In genomic region chr19:38395381-38396127, GRCh38 we compare ENCODE assay signal across 10 cellular contexts. TPM values are rescaled to one million over a fixed set of nuclear protein-coding genes. Genes with fewer than 3 reads are reported as not detected.
A peak's percentile ranks its signal among the peaks of the same experiment; 100 is the strongest.
DNase-seq lines count a peak whose midpoint lies in the region; ATAC-seq and TF ChIP-seq lines count a peak whose summit lies in the region.
"Had no signal": no experiment of that assay in that cellular context is flagged by ENCODE, and none has a peak within 500 bp of the region (broad histone marks: within the 10 kb centered on the region; RNA-seq: fewer than 3 reads in every experiment).

No MANE protein-coding gene starts in this region.

- H3K27me3 Mint-ChIP-seq in activated CD4-positive, alpha-beta T cell treated with anti-CD3 and anti-CD28 coated beads, Interleukin-2, amount 10 ng/mL, durations not matched to agents 7 days and 5 days, result peaks cover 23% of the 10 kb centered on the region

- CTCF ChIA-PET in activated CD4-positive, alpha-beta T cell treated with anti-CD3 and anti-CD28 coated beads, Interleukin-2, amount 10 ng/mL, durations not matched to agents 7 days and 5 days (lab: Charles Lee), result interaction anchor here (0.9 to 1.4 kb wide), 3 partner anchors 11 to 536 kb away, joined by 3 read pairs; partner anchors contain the start of genes MRPS12 and SARS2

- intact Hi-C loops in colonic mucosa (cut with DNase I), result no loop called here

- ATAC-seq in HG03025 (IDR thresholded peaks at IDR 0.05; ENCODE audit: low FRiP score, unreplicated experiment), result no peak

- H3K4me1 ChIP-seq in ES-I3 (ENCODE audit: insufficient read depth, low read length), result peaks cover 23% of the 10 kb centered on the region
- H3K4me1 ChIP-seq in colonic mucosa, result no peaks in the 10 kb centered on the region

- H3K9ac ChIP-seq in ES-I3 (ENCODE audit: low read depth, low read length) (peak overlapping the region; percentile 61), colonic mucosa (ENCODE audit: low read depth in 2 of 2, low read length in 2 of 2) (peak overlapping the region in 1 of 2 donors; percentile 24)

- H3K9me3 ChIP-seq in ES-I3 (ENCODE audit: control insufficient read depth, insufficient read depth, low read length) (no peaks in the 10 kb centered on the region), colonic mucosa (no peaks in the 10 kb centered on the region)

- H3K4me3 Mint-ChIP-seq in activated CD4-positive, alpha-beta T cell treated with anti-CD3 and anti-CD28 coated beads, Interleukin-2, amount 10 ng/mL, durations not matched to agents 7 days and 5 days, result peak overlapping the region; percentile 69

- no peak for TF ChIP-seq CTCF in colonic mucosa (IDR thresholded peaks at IDR 0.05)

- H3K4me3 ChIP-seq in colonic mucosa, result peak overlapping the region; percentile 12

- peaks cover 19% of the 10 kb centered on the region for H3K4me1 Mint-ChIP-seq in activated CD4-positive, alpha-beta T cell treated with anti-CD3 and anti-CD28 coated beads, Interleukin-2, amount 10 ng/mL, durations not matched to agents 7 days and 5 days

- H3K27ac Mint-ChIP-seq in activated CD4-positive, alpha-beta T cell treated with anti-CD3 and anti-CD28 coated beads, Interleukin-2, amount 10 ng/mL, durations not matched to agents 7 days and 5 days, result peak overlapping the region; percentile 83
- H3K27ac Mint-ChIP-seq: dendritic cell treated with granulocyte-macrophage colony-stimulating factor and Interleukin-4, amounts not matched to agents 40 ng/mL and 50 ng/mL, for 4 days had no signal

- H3K36me3 ChIP-seq in ES-I3 (ENCODE audit: insufficient read depth, low read length) (peaks cover 3% of the 10 kb centered on the region), colonic mucosa (no peaks in the 10 kb centered on the region)

- H3K9me3 Mint-ChIP-seq in activated CD4-positive, alpha-beta T cell treated with anti-CD3 and anti-CD28 coated beads, Interleukin-2, amount 10 ng/mL, durations not matched to agents 7 days and 5 days, result no peaks in the 10 kb centered on the region
- H3K9me3 Mint-ChIP-seq: dendritic cell treated with granulocyte-macrophage colony-stimulating factor and Interleukin-4, amounts not matched to agents 40 ng/mL and 50 ng/mL, for 4 days had no signal

- peak; percentile 48 for DNase-seq in activated CD4-positive, alpha-beta T cell treated with anti-CD3 and anti-CD28 coated beads, Interleukin-2, amount 10 ng/mL, durations not matched to agents 7 days and 5 days
- DNase-seq in colonic mucosa, result no peak
- DNase-seq in stimulated activated CD4-positive, alpha-beta T cell treated with anti-CD3 and anti-CD28 coated beads, Interleukin-1b, Interleukin-23, amount 100 ng/mL, for 4 hours (ENCODE audit: low read depth in 2 of 2), result peak; percentile 27 to 46
- no peak for DNase-seq in NCI-H1105 treated with DMSO at 0.1 percent for 48 hours (lab: John Stamatoyannopoulos, UW)
- no peak for DNase-seq in NCI-H510A (lab: John Stamatoyannopoulos, UW)
- DNase-seq in superior temporal gyrus (ENCODE audit: extremely low spot score), result no peak

- H3K36me3 Mint-ChIP-seq in activated CD4-positive, alpha-beta T cell treated with anti-CD3 and anti-CD28 coated beads, Interleukin-2, amount 10 ng/mL, durations not matched to agents 7 days and 5 days (ENCODE audit: low read depth), result no peaks in the 10 kb centered on the region

- POLR2A ChIA-PET in activated CD4-positive, alpha-beta T cell treated with anti-CD3 and anti-CD28 coated beads, Interleukin-2, amount 10 ng/mL, durations not matched to agents 7 days and 5 days (lab: Charles Lee), result interaction anchor here (0.6 to 1.2 kb wide), 2 partner anchors 21 to 456 kb away, joined by 3 to 4 read pairs; partner anchors contain the start of gene PSMD8

- no peak overlapping the region for H3K27ac ChIP-seq in colonic mucosa

- peaks cover 19% of the 10 kb centered on the region for H3K27me3 ChIP-seq in colonic mucosa

RNA-seq across cellular contexts. Expression of gene SPRED3, which starts 7.1 kb away (rescaled TPM):
- total RNA-seq in activated CD4-positive, alpha-beta T cell treated with anti-CD3 and anti-CD28 coated beads, Interleukin-2, amount 10 ng/mL, durations not matched to agents 7 days and 5 days, result 1 to 10 TPM; 1.2 to 1.8 TPM
- under 1 TPM; 0.61 to 0.99 TPM for total RNA-seq in colonic mucosa

RNA-seq across cellular contexts. Expression of gene FAM98C, which starts 7.3 kb away (rescaled TPM):
- total RNA-seq in activated CD4-positive, alpha-beta T cell treated with anti-CD3 and anti-CD28 coated beads, Interleukin-2, amount 10 ng/mL, durations not matched to agents 7 days and 5 days, result 10 to 100 TPM; 27.5 to 37.2 TPM
- 10 to 100 TPM; 31.4 to 35.4 TPM for total RNA-seq in colonic mucosa

RNA-seq across cellular contexts. Expression of gene GGN, which starts 7.7 kb away (rescaled TPM):
- total RNA-seq in activated CD4-positive, alpha-beta T cell treated with anti-CD3 and anti-CD28 coated beads, Interleukin-2, amount 10 ng/mL, durations not matched to agents 7 days and 5 days, result not detected
- under 1 TPM; 0.37 to 0.45 TPM for total RNA-seq in colonic mucosa

RNA-seq across cellular contexts. Expression of gene PSMD8, which starts 21.2 kb away (rescaled TPM):
- 100 to 1,000 TPM; 178 to 186 TPM for total RNA-seq in activated CD4-positive, alpha-beta T cell treated with anti-CD3 and anti-CD28 coated beads, Interleukin-2, amount 10 ng/mL, durations not matched to agents 7 days and 5 days
- 100 to 1,000 TPM; 126 to 184 TPM for total RNA-seq in colonic mucosa

RNA-seq across cellular contexts. Expression of gene RASGRP4, which starts 30.5 kb away (rescaled TPM):
- total RNA-seq in activated CD4-positive, alpha-beta T cell treated with anti-CD3 and anti-CD28 coated beads, Interleukin-2, amount 10 ng/mL, durations not matched to agents 7 days and 5 days, result 1 to 10 TPM; 2.6 to 3.8 TPM
- under 1 TPM; 0.84 to 0.90 TPM for total RNA-seq in colonic mucosa
- total RNA-seq: LHCN-M2 had no signal

Comparison
In these comparisons a context has a peak if more than half of its experiments do, and no peak if none do; other contexts are left out.
1. DNase-seq: peak in activated CD4-positive, alpha-beta T cell treated with anti-CD3 and anti-CD28 coated beads, Interleukin-2, amount 10 ng/mL, durations not matched to agents 7 days and 5 days (single experiment) and stimulated activated CD4-positive, alpha-beta T cell treated with anti-CD3 and anti-CD28 coated beads, Interleukin-1b, Interleukin-23, amount 100 ng/mL, for 4 hours (2 of 2); none in colonic mucosa (single experiment), NCI-H1105 treated with DMSO at 0.1 percent for 48 hours (single experiment), NCI-H510A (single experiment) and superior temporal gyrus (single experiment).